15 cellular contexts compared by ENCODE assay signal in genomic region chr17:79791354-79792123, GRCh38. TPM values are rescaled to one million over a fixed set of nuclear protein-coding genes. Genes with fewer than 3 reads are reported as not detected.
DNase-seq lines count a peak whose midpoint lies in the region; ATAC-seq, FAIRE-seq and TF ChIP-seq lines count a peak whose summit lies in the region.
"Had no signal": no experiment of that assay in that cellular context is flagged by ENCODE, and none has a peak within 500 bp of the region (broad histone marks: within the 10 kb centered on the region; RNA-seq: fewer than 3 reads in every experiment).

No MANE protein-coding gene starts in this region.

- in situ Hi-C loops in GM23248 (cut with MboI) = no loop called here
- in situ Hi-C loops in gastrocnemius medialis (cut with MboI; ENCODE audit: low sequenced_read_pairs in 4 of 4) = no loop called here

- intact Hi-C loops in gastrocnemius medialis (cut with DNase I; ENCODE audit: low total_unique reads) = loop anchor here (5.0 kb wide), 1 partner anchor 126 kb away; no protein-coding TSS in a partner anchor

- no peaks in the 10 kb centered on the region for H3K9me2 ChIP-seq in GM23248 (ENCODE audit: insufficient read depth)

- H3K27ac ChIP-seq in GM23248 (no peak overlapping the region), ectodermal cell (ENCODE audit: insufficient read depth, low read depth, low read length, poor library complexity, severe bottlenecking) (no peak overlapping the region), gastrocnemius medialis (no peak overlapping the region)
- H3K27ac ChIP-seq: neutrophil had no signal

- no peak overlapping the region for H3K27ac Mint-ChIP-seq in nephron progenitor cell
- H3K27ac Mint-ChIP-seq: stimulated activated effector memory CD8-positive, alpha-beta T cell treated with anti-CD3 and anti-CD28 coated beads, Interleukin-12 subunit alpha, Interleukin-12 subunit beta, amount 100 ng/mL, for 72 hours had no signal

- H3K36me3 Mint-ChIP-seq in nephron progenitor cell (ENCODE audit: low read depth) = no peaks in the 10 kb centered on the region
- H3K36me3 Mint-ChIP-seq: stimulated activated effector memory CD8-positive, alpha-beta T cell treated with anti-CD3 and anti-CD28 coated beads, Interleukin-12 subunit alpha, Interleukin-12 subunit beta, amount 100 ng/mL, for 72 hours had no signal

- H3K4me1 ChIP-seq in GM23248 (ENCODE audit: insufficient read depth) = 0 out of 2 replicates have a peak, but pooled peaks cover 6% of the 10 kb centered on the region
- peaks cover 53% of the 10 kb centered on the region for H3K4me1 ChIP-seq in ectodermal cell (ENCODE audit: control insufficient read depth, insufficient read depth, low read length)
- H3K4me1 ChIP-seq in gastrocnemius medialis = peaks cover 7 to 25% of the 10 kb centered on the region in 2 donors

- peak overlapping the region; percentile 71 for H3K4me3 Mint-ChIP-seq in nephron progenitor cell
- H3K4me3 Mint-ChIP-seq: stimulated activated effector memory CD8-positive, alpha-beta T cell treated with anti-CD3 and anti-CD28 coated beads, Interleukin-12 subunit alpha, Interleukin-12 subunit beta, amount 100 ng/mL, for 72 hours had no signal

- H3K4me3 ChIP-seq in GM23248 (no peak overlapping the region), ectodermal cell (ENCODE audit: insufficient read depth, low read depth, low read length) (peak overlapping the region; percentile 7), gastrocnemius medialis (no peak overlapping the region)

- TF ChIP-seq CTCF in nephron progenitor cell (IDR thresholded peaks at IDR 0.05) = no peak
- TF ChIP-seq CTCF in gastrocnemius medialis (IDR thresholded peaks at IDR 0.05 in 4 of 5, conservative IDR thresholded peaks at IDR 0.05 in 1 of 5) = no peak

- peaks cover 86% of the 10 kb centered on the region for H3K27me3 Mint-ChIP-seq in nephron progenitor cell (ENCODE audit: low read depth, poor library complexity)

- H3K9me3 ChIP-seq in GM23248 (ENCODE audit: low read depth) (no peaks in the 10 kb centered on the region), ectodermal cell (ENCODE audit: control insufficient read depth, low read length) (no peaks in the 10 kb centered on the region), gastrocnemius medialis (no peaks in the 10 kb centered on the region)
- H3K9me3 ChIP-seq: neutrophil had no signal

- no peaks in the 10 kb centered on the region for H3K9me3 Mint-ChIP-seq in nephron progenitor cell
- H3K9me3 Mint-ChIP-seq: IgD-negative memory B cell; stimulated activated effector memory CD8-positive, alpha-beta T cell treated with anti-CD3 and anti-CD28 coated beads, Interleukin-12 subunit alpha, Interleukin-12 subunit beta, amount 100 ng/mL, for 72 hours had no signal

- no peak overlapping the region for H2AFZ ChIP-seq in GM23248

- no peak overlapping the region for H3K9ac ChIP-seq in GM23248

- no peaks in the 10 kb centered on the region for H3F3A ChIP-seq in GM23248 (ENCODE audit: insufficient read depth)

- 2 to 5% methylated on average over 41 to 52 of the region's 55 CpGs for WGBS in GM23248 (ENCODE audit: low coverage in 1 of 2, low lambda C conversion rate in 2 of 2, missing lambda C conversion rate in 2 of 2), 2 experiments
- WGBS in ectodermal cell, 2 experiments = 2 to 3% methylated on average over 55 of the region's 55 CpGs

- no peak for TF ChIP-seq POLR2A in gastrocnemius medialis (IDR thresholded peaks at IDR 0.05)

- H3K4me2 ChIP-seq in GM23248 (ENCODE audit: unreplicated experiment) = peak overlapping the region; percentile 92

- H3K79me2 ChIP-seq in GM23248 (ENCODE audit: insufficient read depth) = peaks cover 7% of the 10 kb centered on the region; the same call in 1 of the 2 replicates

- no peak for ATAC-seq in gastrocnemius medialis
- ATAC-seq: stimulated activated effector memory CD8-positive, alpha-beta T cell treated with anti-CD3 and anti-CD28 coated beads, Interleukin-12 subunit alpha, Interleukin-12 subunit beta, amount 100 ng/mL, for 72 hours had no signal

- no peaks in the 10 kb centered on the region for H4K20me1 ChIP-seq in GM23248 (ENCODE audit: insufficient read depth)

- H3K4me1 Mint-ChIP-seq in nephron progenitor cell = peaks cover 64% of the 10 kb centered on the region

- H3K36me3 ChIP-seq in GM23248 (ENCODE audit: low read depth) = no peaks in the 10 kb centered on the region
- peaks cover 10% of the 10 kb centered on the region for H3K36me3 ChIP-seq in ectodermal cell (ENCODE audit: control insufficient read depth, insufficient read depth, low read length)
- no peaks in the 10 kb centered on the region for H3K36me3 ChIP-seq in gastrocnemius medialis

- FAIRE-seq in frontal cortex (lab: Jason Lieb, UNC) = no peak

- DNase-seq in NCI-H748 (lab: John Stamatoyannopoulos, UW; ENCODE audit: unreplicated experiment) (peak; percentile 61), NCI-H748 treated with DMSO at 0.1 percent for 48 hours (lab: John Stamatoyannopoulos, UW) (no peak), GM23248 (no peak), nephron progenitor cell (peak; percentile 57), gastrocnemius medialis (no peak), frontal cortex (ENCODE audit: low spot score in 2 of 2) (no peak), cerebellar cortex (ENCODE audit: low spot score) (no peak)
- DNase-seq: ACHN, COR-L47, NCI-H1105, SW 1271 had no signal

- H3K27me3 ChIP-seq in GM23248 (replicated peaks; ENCODE audit: insufficient read depth) (peaks cover 54% of the 10 kb centered on the region), ectodermal cell (ENCODE audit: control insufficient read depth, insufficient read depth, low read length, poor library complexity, severe bottlenecking) (peaks cover 94% of the 10 kb centered on the region), gastrocnemius medialis (peaks cover 67 to 76% (median 72%) of the 10 kb centered on the region in 3 donors)

RNA-seq across cellular contexts. Expression of gene CBX8, which starts 5.3 kb away (rescaled TPM):
- 2.7 and 3.9 TPM in 2 replicates for total RNA-seq in GM23248 (2014; rRNA removed; shearing (Covaris generic))
- 5.9 and 6.4 TPM in 2 replicates for polyA plus RNA-seq in GM23248 (2016; fragmentation: Nextera tagmentation; extraction: Ambion mirVana)
- 10.4 TPM for polyA plus RNA-seq in ectodermal cell (2013, experiment 1 of 4)
- polyA plus RNA-seq in ectodermal cell (2013, experiment 2 of 4) = 8.2 TPM
- 6.6 TPM for polyA plus RNA-seq in ectodermal cell (2013, experiment 3 of 4)
- polyA plus RNA-seq in ectodermal cell (2013, experiment 4 of 4) = 7.7 TPM
- total RNA-seq in gastrocnemius medialis (under 1 TPM in 3 of 4 donors, not detected in 1; 0.18 to 0.94 (median 0.49) TPM), frontal cortex (7.7 TPM)

RNA-seq across cellular contexts. Expression of gene CBX2, which starts 13.6 kb away (rescaled TPM):
- 0.11 and 0.13 TPM in 2 replicates for total RNA-seq in GM23248 (2014; rRNA removed; shearing (Covaris generic))
- 0.13 and 0.23 TPM in 2 replicates for polyA plus RNA-seq in GM23248 (2016; fragmentation: Nextera tagmentation; extraction: Ambion mirVana)
- 131 TPM for polyA plus RNA-seq in ectodermal cell (2013, experiment 1 of 4)
- polyA plus RNA-seq in ectodermal cell (2013, experiment 2 of 4) = 138 TPM
- 105 TPM for polyA plus RNA-seq in ectodermal cell (2013, experiment 3 of 4)
- 110 TPM for polyA plus RNA-seq in ectodermal cell (2013, experiment 4 of 4)
- total RNA-seq in gastrocnemius medialis = 1 to 10 TPM in 1 of 4 donors, under 1 TPM in 2, not detected in 1; 0.13 to 1.1 (median 0.42) TPM
- 6.1 TPM for total RNA-seq in frontal cortex

RNA-seq across cellular contexts. Expression of gene CBX4, which starts 47.7 kb away (rescaled TPM):
- total RNA-seq in GM23248 (2014; rRNA removed; shearing (Covaris generic)) = 11.4 and 18.9 TPM in 2 replicates
- 1.2 and 1.4 TPM in 2 replicates for polyA plus RNA-seq in GM23248 (2016; fragmentation: Nextera tagmentation; extraction: Ambion mirVana)
- polyA plus RNA-seq in ectodermal cell (2013, experiment 1 of 4) = 9.8 TPM
- 10.1 TPM for polyA plus RNA-seq in ectodermal cell (2013, experiment 2 of 4)
- polyA plus RNA-seq in ectodermal cell (2013, experiment 3 of 4) = 8.3 TPM
- polyA plus RNA-seq in ectodermal cell (2013, experiment 4 of 4) = 6.7 TPM
- total RNA-seq in gastrocnemius medialis (1 to 10 TPM; 3.0 to 9.0 (median 5.3) TPM), frontal cortex (18.3 TPM)

Comparison
In these comparisons a context has a peak if more than half of its experiments do, and no peak if none do; other contexts are left out.
1. DNase-seq: peak in NCI-H748 (single experiment) and nephron progenitor cell (single experiment); none in NCI-H748 treated with DMSO at 0.1 percent for 48 hours (single experiment), GM23248 (single experiment), gastrocnemius medialis (0 of 2), frontal cortex (0 of 2) and cerebellar cortex (single experiment).